In the genomic region with DNA sequence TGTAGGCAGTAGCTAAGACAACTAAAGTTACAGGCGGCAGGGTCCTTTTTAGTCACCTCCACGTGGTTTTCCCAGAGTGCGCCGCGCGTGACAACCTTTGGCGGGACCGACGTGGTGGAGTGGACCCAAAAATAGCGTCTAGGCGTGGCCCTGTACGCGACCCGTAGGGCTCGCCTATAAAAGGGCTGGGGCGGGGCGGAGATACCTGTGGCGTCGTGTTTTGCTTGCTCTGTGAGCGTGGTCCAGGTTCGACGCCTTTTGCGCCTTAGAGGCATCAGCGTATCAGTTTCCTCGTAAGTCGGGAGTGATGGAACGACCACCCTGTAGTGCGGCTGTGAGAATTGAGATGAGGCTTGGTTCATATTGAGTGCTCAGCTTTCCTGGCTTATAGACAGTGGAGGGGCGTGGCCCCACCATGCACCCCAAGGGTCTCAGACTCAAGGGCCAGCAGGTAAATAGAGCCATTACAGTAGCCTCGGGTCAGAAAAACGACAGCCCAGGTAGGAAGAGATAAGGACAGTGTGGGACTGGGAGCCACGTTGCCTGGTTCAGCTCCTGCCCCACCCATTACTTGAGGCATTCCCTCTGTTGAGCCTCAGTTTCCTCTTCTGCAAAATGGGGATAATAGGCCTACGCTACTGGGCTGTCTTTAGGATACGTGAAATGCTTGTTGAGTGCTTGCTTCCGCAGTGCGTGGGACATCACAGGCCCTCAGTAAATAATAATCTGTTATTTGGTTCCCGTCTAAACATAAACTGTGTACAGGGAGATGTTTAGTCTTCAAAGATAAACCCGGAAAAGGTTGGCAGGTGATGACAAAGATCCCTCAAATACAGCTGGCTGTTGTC, we compare ENCODE assay signal across 9 cellular contexts. TPM values are rescaled to one million over a fixed set of nuclear protein-coding genes. Genes with fewer than 3 reads are reported as not detected.
DNase-seq lines count a peak whose midpoint lies in the region; ATAC-seq and TF ChIP-seq lines count a peak whose summit lies in the region.
"Had no signal": no experiment of that assay in that cellular context is flagged by ENCODE, and none has a peak within 500 bp of the region (broad histone marks: within the 10 kb centered on the region; RNA-seq: fewer than 3 reads in every experiment).

No MANE protein-coding gene starts in this region.

- peaks cover 0 to 17% (median 9%) of the 10 kb centered on the region in 4 donors for H3K4me1 Mint-ChIP-seq in CD4-positive, CD25-positive, alpha-beta regulatory T cell
- H3K4me1 Mint-ChIP-seq in GM23338 (no peaks in the 10 kb centered on the region), activated B cell treated with CpG ODN at 0.5 μM for 24 hours (peaks cover 18% of the 10 kb centered on the region)

- peak; percentile 18 to 22 for ATAC-seq in CD4-positive, CD25-positive, alpha-beta regulatory T cell (ENCODE audit: low read depth in 2 of 2)
- ATAC-seq in GM23338, result peak; percentile 3
- ATAC-seq in activated B cell treated with CpG ODN at 0.5 μM for 24 hours (ENCODE audit: low read depth), result peak; percentile 26
- peak; percentile 14 for ATAC-seq in lung (ENCODE audit: insufficient read depth, low FRiP score)
- ATAC-seq in GM21576 (IDR thresholded peaks at IDR 0.05; ENCODE audit: unreplicated experiment), result no peak

- DNase-seq in CD4-positive, CD25-positive, alpha-beta regulatory T cell, result peak in 2 of 3 donors; percentile 62 to 91
- DNase-seq in GM23338 (ENCODE audit: low spot score), result peak; percentile 83
- DNase-seq in NCI-H2081 (lab: John Stamatoyannopoulos, UW), result peak; percentile 88 to 91
- no peak for DNase-seq in activated B cell treated with CpG ODN at 0.5 μM for 24 hours
- peak; percentile 89 for DNase-seq in coronary artery (ENCODE audit: low spot score)
- peak; percentile 89 for DNase-seq in lung (ENCODE audit: low spot score)
- peak; percentile 64 for DNase-seq in stimulated activated CD8-positive, alpha-beta memory T cell treated with anti-CD3 and anti-CD28 coated beads, Interleukin-12 subunit alpha, Interleukin-12 subunit beta, amount 100 ng/mL, for 24 hours (ENCODE audit: extremely low read depth)

- POLR2A ChIA-PET in activated B cell treated with CpG ODN at 0.5 μM for 24 hours (lab: Charles Lee), result interaction anchor here (0.5 to 2.3 kb wide), 25 partner anchors 16 to 720 kb away, joined by 4 to 43 read pairs (median 8); a partner anchor contains a TSS

- peaks cover 6% of the 10 kb centered on the region for H3K4me1 ChIP-seq in CD4-positive, CD25-positive, alpha-beta regulatory T cell (ENCODE audit: control insufficient read depth, insufficient read depth, low read length, poor library complexity, severe bottlenecking)
- H3K4me1 ChIP-seq in GM23338 (ENCODE audit: insufficient read depth), result no peaks in the 10 kb centered on the region
- H3K4me1 ChIP-seq in lung (ENCODE audit: control insufficient read depth in 2 of 2, insufficient read depth in 2 of 2, low read length in 2 of 2), result peaks cover 0 to 9% of the 10 kb centered on the region in 2 donors

- H3F3A ChIP-seq in GM23338 (replicated peaks; ENCODE audit: low read depth), result peaks cover 6% of the 10 kb centered on the region; the same call in 1 of the 2 replicates

- H3K9me3 ChIP-seq in CD4-positive, CD25-positive, alpha-beta regulatory T cell (ENCODE audit: control insufficient read depth in 2 of 2, low read length in 2 of 2), result peaks cover 0 to 5% of the 10 kb centered on the region in 2 experiments
- no peaks in the 10 kb centered on the region for H3K9me3 ChIP-seq in lung (ENCODE audit: control insufficient read depth in 2 of 2, insufficient read depth in 1 of 2, low read length in 1 of 2)

- H3K4me2 ChIP-seq in GM23338, result peak overlapping the region; percentile 74

- H3K36me3 ChIP-seq in CD4-positive, CD25-positive, alpha-beta regulatory T cell (ENCODE audit: control insufficient read depth, insufficient read depth, low read length), result no peaks in the 10 kb centered on the region
- H3K36me3 ChIP-seq in GM23338 (ENCODE audit: insufficient read depth), result 0 out of 2 replicates have a peak, but pooled peaks cover 3% of the 10 kb centered on the region
- peaks cover 0 to 15% of the 10 kb centered on the region in 2 donors for H3K36me3 ChIP-seq in lung (ENCODE audit: control insufficient read depth in 2 of 2, insufficient read depth in 2 of 2, low read length in 2 of 2)

- H3K36me3 Mint-ChIP-seq in CD4-positive, CD25-positive, alpha-beta regulatory T cell, result peaks cover 15% of the 10 kb centered on the region
- H3K36me3 Mint-ChIP-seq in GM23338 (ENCODE audit: low read depth) (peaks cover 30% of the 10 kb centered on the region; the same call in 2 of the 3 replicates), activated B cell treated with CpG ODN at 0.5 μM for 24 hours (ENCODE audit: low read depth) (peaks cover 32% of the 10 kb centered on the region)

- peaks cover 0 to 6% (median 2%) of the 10 kb centered on the region in 7 donors for H3K9me3 Mint-ChIP-seq in CD4-positive, CD25-positive, alpha-beta regulatory T cell
- peaks cover 40% of the 10 kb centered on the region for H3K9me3 Mint-ChIP-seq in GM23338
- peaks cover 11% of the 10 kb centered on the region for H3K9me3 Mint-ChIP-seq in activated B cell treated with CpG ODN at 0.5 μM for 24 hours

- peak overlapping the region; percentile 99 to 100 (median 99) for H3K27ac Mint-ChIP-seq in CD4-positive, CD25-positive, alpha-beta regulatory T cell
- H3K27ac Mint-ChIP-seq in GM23338 (peak overlapping the region; percentile 100), activated B cell treated with CpG ODN at 0.5 μM for 24 hours (peak overlapping the region; percentile 99)

- CTCF ChIA-PET in activated B cell treated with CpG ODN at 0.5 μM for 24 hours (lab: Charles Lee), result interaction anchor here (1.1 to 3.1 kb wide), 5 partner anchors 28 to 119 kb away, joined by 3 to 27 read pairs (median 7); a partner anchor contains a TSS

- H2AFZ ChIP-seq in GM23338, result peak overlapping the region; percentile 48; the same call in 1 of the 2 replicates

- H3K4me3 Mint-ChIP-seq in CD4-positive, CD25-positive, alpha-beta regulatory T cell, result peak overlapping the region; percentile 85 to 99 (median 98)
- H3K4me3 Mint-ChIP-seq in GM23338 (peak overlapping the region; percentile 91), activated B cell treated with CpG ODN at 0.5 μM for 24 hours (peak overlapping the region; percentile 97)

- intact Hi-C loops in activated B cell treated with CpG ODN at 0.5 μM for 24 hours (cut with micrococcal nuclease), result loop anchor here (1.0 to 2.0 kb wide), 5 partner anchors 28 to 182 kb away; a partner anchor contains a TSS

- H3K27me3 Mint-ChIP-seq in CD4-positive, CD25-positive, alpha-beta regulatory T cell, result peaks cover 9% of the 10 kb centered on the region
- H3K27me3 Mint-ChIP-seq in GM23338 (ENCODE audit: insufficient read depth, low read depth, poor library complexity), result peaks cover 20% of the 10 kb centered on the region
- H3K27me3 Mint-ChIP-seq in activated B cell treated with CpG ODN at 0.5 μM for 24 hours, result no peaks in the 10 kb centered on the region

- H4K20me1 ChIP-seq in GM23338 (replicated peaks; ENCODE audit: insufficient read depth), result peaks cover 3% of the 10 kb centered on the region; the same call in 1 of the 2 replicates

- peak overlapping the region; percentile 65 for H3K4me3 ChIP-seq in CD4-positive, CD25-positive, alpha-beta regulatory T cell (ENCODE audit: low read depth, low read length)
- H3K4me3 ChIP-seq in GM23338 (peak overlapping the region; percentile 66), coronary artery (peak overlapping the region; percentile 92), lung (no peak overlapping the region)

- TF ChIP-seq CTCF in GM23338 (conservative IDR thresholded peaks at IDR 0.05; ENCODE audit: low read depth in 2 of 2) (no peak), activated B cell treated with CpG ODN at 0.5 μM for 24 hours (IDR thresholded peaks at IDR 0.05) (no peak), coronary artery (IDR thresholded peaks at IDR 0.05) (no peak), lung (IDR thresholded peaks at IDR 0.05; ENCODE audit: control extremely low read depth, extremely low read depth) (no peak)

- H3K27ac ChIP-seq in CD4-positive, CD25-positive, alpha-beta regulatory T cell (ENCODE audit: insufficient read depth, low read length, poor library complexity, severe bottlenecking), result peak overlapping the region; percentile 97
- H3K27ac ChIP-seq in GM23338 (ENCODE audit: low read depth) (peak overlapping the region; percentile 98), coronary artery (peak overlapping the region; percentile 96 to 100), lung (ENCODE audit: low read depth in 1 of 2, low read length in 1 of 2) (peak overlapping the region; percentile 96 to 98)

- H3K79me2 ChIP-seq in GM23338 (replicated peaks; ENCODE audit: insufficient read depth), result no peaks in the 10 kb centered on the region

- H3K27me3 ChIP-seq in CD4-positive, CD25-positive, alpha-beta regulatory T cell (ENCODE audit: control insufficient read depth, insufficient read depth, low read length), result no peaks in the 10 kb centered on the region
- H3K27me3 ChIP-seq in GM23338 (ENCODE audit: insufficient read depth) (peaks cover 6% of the 10 kb centered on the region), lung (ENCODE audit: control insufficient read depth, insufficient read depth) (no peaks in the 10 kb centered on the region)

- 31 to 33% methylated on average over 38 of the region's 38 CpGs for WGBS in lung, 2 donors

- H3K9me2 ChIP-seq in GM23338 (ENCODE audit: insufficient read depth), result peaks cover 6% of the 10 kb centered on the region

TF ChIP-seq in GM23338, 12 proteins besides CTCF, POLR2A, EP300 and RAD21 (continues in another document):
- TF ChIP-seq STAT1 (IDR thresholded peaks at IDR 0.05; ENCODE audit: unreplicated experiment), result no peak

RNA-seq across cellular contexts. Expression of a gene that starts 0.7 kb away (rescaled TPM):
- 10.2 TPM for total RNA-seq in CD4-positive, CD25-positive, alpha-beta regulatory T cell
- polyA plus RNA-seq in CD4-positive, CD25-positive, alpha-beta regulatory T cell, result 10 to 100 TPM; 24.8 to 30.3 (median 27.5) TPM
- total RNA-seq in GM23338 (2014; rRNA removed; shearing (Covaris generic)), result 28.5 and 37.2 TPM in 2 replicates
- polyA plus RNA-seq in GM23338 (2016; fragmentation: Nextera tagmentation; extraction: Ambion mirVana), result 27.7 and 29.7 TPM in 2 replicates
- total RNA-seq in activated B cell treated with CpG ODN at 0.5 μM for 24 hours, result 11.9 and 15.7 TPM in 2 replicates
- 10 to 100 TPM; 30.6 to 37.2 TPM for total RNA-seq in lung
- 10 to 100 TPM; 25.8 to 49.8 TPM for polyA plus RNA-seq in lung

RNA-seq across cellular contexts. Expression of a gene that starts 11.5 kb away (rescaled TPM):
- total RNA-seq in CD4-positive, CD25-positive, alpha-beta regulatory T cell, result 0.49 TPM
- polyA plus RNA-seq in CD4-positive, CD25-positive, alpha-beta regulatory T cell, result 1 to 10 TPM in 1 of 4 donors, under 1 TPM in 2, not detected in 1; 0.40 to 1.1 (median 0.67) TPM
- 0.78 TPM in 1 of 2 replicates, not detected in the other for total RNA-seq in GM23338 (2014; rRNA removed; shearing (Covaris generic))
- polyA plus RNA-seq in GM23338 (2016; fragmentation: Nextera tagmentation; extraction: Ambion mirVana) (0.43 and 0.45 TPM in 2 replicates), lung (10 to 100 TPM in 1 of 2 donors, 1 to 10 TPM in 1; 4.2 to 48.7 TPM)
- total RNA-seq in activated B cell treated with CpG ODN at 0.5 μM for 24 hours (0.62 and 1.0 TPM in 2 replicates), lung (1 to 10 TPM; 7.5 to 9.0 TPM)
- total RNA-seq: HT1080 had no signal

RNA-seq across cellular contexts. Expression of a gene that starts 34.7 kb away (rescaled TPM):
- total RNA-seq in CD4-positive, CD25-positive, alpha-beta regulatory T cell, result 26.0 TPM
- under 1 TPM; 0.39 to 0.94 (median 0.53) TPM for polyA plus RNA-seq in CD4-positive, CD25-positive, alpha-beta regulatory T cell
- total RNA-seq in GM23338 (2014; rRNA removed; shearing (Covaris generic)), result 118 and 125 TPM in 2 replicates
- polyA plus RNA-seq in GM23338 (2016; fragmentation: Nextera tagmentation; extraction: Ambion mirVana), result 40.3 and 43.3 TPM in 2 replicates
- 32.3 and 39.1 TPM in 2 replicates for total RNA-seq in activated B cell treated with CpG ODN at 0.5 μM for 24 hours
- 10 to 100 TPM; 19.9 to 35.5 TPM for total RNA-seq in lung
- polyA plus RNA-seq in lung, result 10 to 100 TPM; 24.8 to 30.9 TPM
